ENCODE assay signal across 23 cellular contexts in genomic region chr2:88500691-88501090, GRCh38. TPM values are rescaled to one million over a fixed set of nuclear protein-coding genes. Genes with fewer than 3 reads are reported as not detected.
DNase-seq lines count a peak whose midpoint lies in the region; ATAC-seq and TF ChIP-seq lines count a peak whose summit lies in the region.
"Had no signal": no experiment of that assay in that cellular context is flagged by ENCODE, and none has a peak within 500 bp of the region (broad histone marks: within the 10 kb centered on the region; RNA-seq: fewer than 3 reads in every experiment).

No MANE protein-coding gene starts in this region.

- H3K36me3 ChIP-seq in breast epithelium: no peaks in the 10 kb centered on the region
- H3K36me3 ChIP-seq: BLaER1 treated with 17β-estradiol and CSF1 and Interleukin-3, amounts not matched to agents 10 nM and 100 nM; Peyer's patch had no signal

- H3K27ac ChIP-seq in breast epithelium: no peak overlapping the region
- H3K27ac ChIP-seq: A549; BLaER1 treated with 17β-estradiol and CSF1 and Interleukin-3, amounts not matched to agents 10 nM and 100 nM; Peyer's patch had no signal

- H3K27me3 Mint-ChIP-seq in MCF 10A (ENCODE audit: insufficient read depth, unreplicated experiment): no peaks in the 10 kb centered on the region
- H3K27me3 Mint-ChIP-seq in activated naive CD8-positive, alpha-beta T cell treated with anti-CD3 and anti-CD28 coated beads, Interleukin-2, amount 50 U/mL, for 24 hours: peaks cover 6% of the 10 kb centered on the region

- no TSS peak for BruUV-seq in MCF 10A (replicated peaks; lab: Mats Ljungman, UMichigan)

- TF ChIP-seq CTCF in MCF 10A (IDR thresholded peaks at IDR 0.05; ENCODE audit: unreplicated experiment): no peak
- TF ChIP-seq CTCF in breast epithelium (IDR thresholded peaks at IDR 0.05): no peak

- POLR2A ChIA-PET in MCF 10A (lab: Yijun Ruan, JAX): interaction anchor here (0.5 to 1.5 kb wide), 6 partner anchors 17 to 127 kb away, joined by 3 to 5 read pairs (median 4); partner anchors contain the start of gene EIF2AK3

- CTCF ChIA-PET in MCF 10A (lab: Yijun Ruan, JAX): interaction anchor here (1.5 to 3.9 kb wide), 2 partner anchors 20 to 309 kb away, joined by 5 to 23 read pairs; no protein-coding TSS in a partner anchor

- H3K4me1 ChIP-seq in breast epithelium: no peaks in the 10 kb centered on the region
- H3K4me1 ChIP-seq: A549; BLaER1 treated with 17β-estradiol and CSF1 and Interleukin-3, amounts not matched to agents 10 nM and 100 nM; Peyer's patch had no signal

- H3K9me3 ChIP-seq in breast epithelium: no peaks in the 10 kb centered on the region
- H3K9me3 ChIP-seq: A549, Peyer's patch had no signal

- DNase-seq in MCF 10A (ENCODE audit: unreplicated experiment) (peak; percentile 93), breast epithelium (ENCODE audit: low spot score in 2 of 2) (no peak), amniotic epithelial cell (ENCODE audit: low read depth) (peak; percentile 11), iris pigment epithelial cell (ENCODE audit: low read depth) (peak; percentile 37), NCI-H1436 treated with DMSO at 0.1 percent for 48 hours (lab: John Stamatoyannopoulos, UW) (no peak), left colon (no peak)
- no peak for DNase-seq in activated naive CD8-positive, alpha-beta T cell treated with anti-CD3 and anti-CD28 coated beads, Interleukin-2, amount 50 U/mL, for 24 hours
- DNase-seq: CD8-positive, alpha-beta memory T cell; GDM1; IMR-90; MV-4-11; NCI-H1417 treated with DMSO at 0.1 percent for 48 hours; NCI-H2029; NCI-H510A treated with DMSO at 0.1 percent for 48 hours; NCI-H82; Peyer's patch; SHP77 treated with DMSO at 0.1 percent for 48 hours had no signal

- H3K4me3 Mint-ChIP-seq in MCF 10A (ENCODE audit: unreplicated experiment): no peak overlapping the region
- H3K4me3 Mint-ChIP-seq in activated naive CD8-positive, alpha-beta T cell treated with anti-CD3 and anti-CD28 coated beads, Interleukin-2, amount 50 U/mL, for 24 hours: no peak overlapping the region
- H3K4me3 Mint-ChIP-seq: CD8-positive, alpha-beta memory T cell had no signal

- peak overlapping the region; percentile 55 for H3K27ac Mint-ChIP-seq in MCF 10A (ENCODE audit: low read depth, unreplicated experiment)
- no peak overlapping the region for H3K27ac Mint-ChIP-seq in activated naive CD8-positive, alpha-beta T cell treated with anti-CD3 and anti-CD28 coated beads, Interleukin-2, amount 50 U/mL, for 24 hours
- H3K27ac Mint-ChIP-seq: CD8-positive, alpha-beta memory T cell had no signal

- H3K27me3 ChIP-seq in breast epithelium: no peaks in the 10 kb centered on the region
- H3K27me3 ChIP-seq: BLaER1 treated with 17β-estradiol and CSF1 and Interleukin-3, amounts not matched to agents 10 nM and 100 nM; Peyer's patch had no signal

- H3K4me3 ChIP-seq in breast epithelium: no peak overlapping the region
- H3K4me3 ChIP-seq: A549; BLaER1 treated with 17β-estradiol and CSF1 and Interleukin-3, amounts not matched to agents 10 nM and 100 nM; GM12878; Peyer's patch had no signal

- no peaks in the 10 kb centered on the region for H3K36me3 Mint-ChIP-seq in MCF 10A (ENCODE audit: insufficient read depth, unreplicated experiment)
- no peaks in the 10 kb centered on the region for H3K36me3 Mint-ChIP-seq in activated naive CD8-positive, alpha-beta T cell treated with anti-CD3 and anti-CD28 coated beads, Interleukin-2, amount 50 U/mL, for 24 hours (ENCODE audit: low read depth)
- H3K36me3 Mint-ChIP-seq: CD8-positive, alpha-beta memory T cell had no signal

- TF ChIP-seq POLR2A in breast epithelium (IDR thresholded peaks at IDR 0.05): no peak
- no peak for TF ChIP-seq POLR2A in GM18505 (IDR thresholded peaks at IDR 0.05; ENCODE audit: borderline replicate concordance, extremely low read depth, insufficient read depth, insufficient read length)

- intact Hi-C loops in MCF 10A (cut with micrococcal nuclease) (no loop called here), breast epithelium (cut with DNase I; ENCODE audit: low total_unique reads) (no loop called here), left colon (cut with DNase I, micrococcal nuclease) (no loop called here)

- ATAC-seq in GM18505 (IDR thresholded peaks at IDR 0.05; ENCODE audit: unreplicated experiment) (no peak), left colon (no peak)
- ATAC-seq in activated naive CD8-positive, alpha-beta T cell treated with anti-CD3 and anti-CD28 coated beads, Interleukin-2, amount 50 U/mL, for 24 hours: no peak
- ATAC-seq: A549, GM12878 had no signal

- peaks cover 12% of the 10 kb centered on the region for H3K9me3 Mint-ChIP-seq in MCF 10A (ENCODE audit: unreplicated experiment)
- H3K9me3 Mint-ChIP-seq in activated naive CD8-positive, alpha-beta T cell treated with anti-CD3 and anti-CD28 coated beads, Interleukin-2, amount 50 U/mL, for 24 hours: peaks cover 9% of the 10 kb centered on the region

- peaks cover 26% of the 10 kb centered on the region for H3K4me1 Mint-ChIP-seq in MCF 10A (ENCODE audit: insufficient read depth, unreplicated experiment)
- H3K4me1 Mint-ChIP-seq in activated naive CD8-positive, alpha-beta T cell treated with anti-CD3 and anti-CD28 coated beads, Interleukin-2, amount 50 U/mL, for 24 hours: no peaks in the 10 kb centered on the region
- H3K4me1 Mint-ChIP-seq: CD8-positive, alpha-beta memory T cell had no signal

RNA-seq across cellular contexts. Expression of gene FOXI3, which starts 48.2 kb away (rescaled TPM):
- total RNA-seq in MCF 10A (2022) (not detected in 2 replicates), breast epithelium (not detected), left colon (not detected)
- total RNA-seq: CD8-positive, alpha-beta memory T cell; GM12878; HT-29; IMR-90; LHCN-M2; Peyer's patch had no signal

Comparison
In these comparisons a context has a peak if more than half of its experiments do, and no peak if none do; other contexts are left out.
1. DNase-seq: peak in MCF 10A (single experiment), amniotic epithelial cell (single experiment) and iris pigment epithelial cell (single experiment); none in breast epithelium (0 of 2), NCI-H1436 treated with DMSO at 0.1 percent for 48 hours (single experiment), activated naive CD8-positive, alpha-beta T cell treated with anti-CD3 and anti-CD28 coated beads, Interleukin-2, amount 50 U/mL, for 24 hours (single experiment) and left colon (0 of 2).